ENCODE assay signal across 9 cellular contexts in genomic region chr2:234840336-234840735, GRCh38.
DNase-seq lines count a peak whose midpoint lies in the region; ATAC-seq and TF ChIP-seq lines count a peak whose summit lies in the region.
"Had no signal": no experiment of that assay in that cellular context is flagged by ENCODE, and none has a peak within 500 bp of the region (broad histone marks: within the 10 kb centered on the region; RNA-seq: fewer than 3 reads in every experiment).

No MANE protein-coding gene starts in this region.

- H3K27ac Mint-ChIP-seq in endodermal cell: peak overlapping the region; percentile 71
- no peak overlapping the region for H3K27ac Mint-ChIP-seq in activated CD4-positive, alpha-beta T cell treated with anti-CD3 and anti-CD28 coated beads for 36 hours
- H3K27ac Mint-ChIP-seq in activated T-cell treated with anti-CD3 and anti-CD28 coated beads, Interleukin-2, amount 50 U/mL, for 24 hours: no peak overlapping the region

- H3K4me3 ChIP-seq in A673 (ENCODE audit: low read depth, low read length, poor library complexity, severe bottlenecking) (no peak overlapping the region), endodermal cell (ENCODE audit: low read length) (no peak overlapping the region), lung (no peak overlapping the region)

- 36% methylated on average over 5 of the region's 5 CpGs; no CpG with 5 or more reads in 1 of the 2 experiments for WGBS in endodermal cell (ENCODE audit: insufficient coverage in 1 of 2, insufficient read length in 1 of 2), 2 experiments
- WGBS in lung, 2 donors: 60 to 65% methylated on average over 5 of the region's 5 CpGs

- BruUV-seq in A673 (replicated peaks; lab: Mats Ljungman, UMichigan): no TSS peak

- no peak overlapping the region for H3K9ac ChIP-seq in endodermal cell (ENCODE audit: extremely low read depth, low read length, poor library complexity, severe bottlenecking)

- H3K4me3 Mint-ChIP-seq in endodermal cell: no peak overlapping the region
- no peak overlapping the region for H3K4me3 Mint-ChIP-seq in activated CD4-positive, alpha-beta T cell treated with anti-CD3 and anti-CD28 coated beads for 36 hours
- H3K4me3 Mint-ChIP-seq in activated T-cell treated with anti-CD3 and anti-CD28 coated beads, Interleukin-2, amount 50 U/mL, for 24 hours: no peak overlapping the region

- no peaks in the 10 kb centered on the region for H3K27me3 ChIP-seq in A673 (replicated peaks; ENCODE audit: insufficient read depth, low read depth, low read length, poor library complexity)
- no peaks in the 10 kb centered on the region for H3K27me3 ChIP-seq in endodermal cell (ENCODE audit: control insufficient read depth, insufficient read depth, low read length, poor library complexity, severe bottlenecking)
- no peaks in the 10 kb centered on the region for H3K27me3 ChIP-seq in lung (ENCODE audit: control insufficient read depth, insufficient read depth)

- TF ChIP-seq RAD21 in Ishikawa (IDR thresholded peaks at IDR 0.05; ENCODE audit: low read depth): peak; percentile 40; the same call in 1 of the 2 replicates

- peak; percentile 94 for DNase-seq in A673 (ENCODE audit: low spot score)
- peak; percentile 86 for DNase-seq in endodermal cell
- no peak for DNase-seq in lung (ENCODE audit: low spot score)
- DNase-seq in activated gamma-delta T cell (lab: John Stamatoyannopoulos, UW): no peak
- no peak for DNase-seq in activated CD4-positive, alpha-beta T cell treated with anti-CD3 and anti-CD28 coated beads for 36 hours
- no peak for DNase-seq in activated T-cell treated with anti-CD3 and anti-CD28 coated beads, Interleukin-2, amount 50 U/mL, for 24 hours
- no peak for DNase-seq in NCI-H774 (lab: John Stamatoyannopoulos, UW)
- DNase-seq: NCI-H1105 had no signal

- peak; percentile 95 for TF ChIP-seq EP300 in Ishikawa (IDR thresholded peaks at IDR 0.05; ENCODE audit: borderline replicate concordance)

- H3K9me3 ChIP-seq in A673 (ENCODE audit: low read depth, low read length, poor library complexity, severe bottlenecking) (no peaks in the 10 kb centered on the region), endodermal cell (ENCODE audit: control insufficient read depth, low read length) (no peaks in the 10 kb centered on the region), lung (ENCODE audit: control insufficient read depth in 2 of 2, insufficient read depth in 1 of 2, low read length in 1 of 2) (no peaks in the 10 kb centered on the region)

- no peaks in the 10 kb centered on the region for H3K36me3 Mint-ChIP-seq in endodermal cell (ENCODE audit: low read depth)
- H3K36me3 Mint-ChIP-seq in activated CD4-positive, alpha-beta T cell treated with anti-CD3 and anti-CD28 coated beads for 36 hours (ENCODE audit: low read depth): no peaks in the 10 kb centered on the region
- no peaks in the 10 kb centered on the region for H3K36me3 Mint-ChIP-seq in activated T-cell treated with anti-CD3 and anti-CD28 coated beads, Interleukin-2, amount 50 U/mL, for 24 hours (ENCODE audit: low read depth)

- CTCF ChIA-PET in A673 (lab: Charles Lee): no interaction called here
- CTCF ChIA-PET in activated CD4-positive, alpha-beta T cell treated with anti-CD3 and anti-CD28 coated beads for 36 hours (lab: Charles Lee): interaction anchor here (0.7 kb wide), 2 partner anchors 24 to 61 kb away, joined by 3 to 4 read pairs; no protein-coding TSS in a partner anchor

- ATAC-seq in lung (ENCODE audit: insufficient read depth, low FRiP score): peak; percentile 37
- ATAC-seq in activated CD4-positive, alpha-beta T cell treated with anti-CD3 and anti-CD28 coated beads for 36 hours: no peak

- no peaks in the 10 kb centered on the region for H3K36me3 ChIP-seq in A673 (ENCODE audit: insufficient read depth, low read length, poor library complexity, severe bottlenecking)
- H3K36me3 ChIP-seq in endodermal cell (ENCODE audit: control insufficient read depth, insufficient read depth, low read length): no peaks in the 10 kb centered on the region
- no peaks in the 10 kb centered on the region for H3K36me3 ChIP-seq in lung (ENCODE audit: control insufficient read depth in 2 of 2, insufficient read depth in 2 of 2, low read length in 2 of 2)

- no peaks in the 10 kb centered on the region for H3K9me3 Mint-ChIP-seq in endodermal cell
- H3K9me3 Mint-ChIP-seq in activated CD4-positive, alpha-beta T cell treated with anti-CD3 and anti-CD28 coated beads for 36 hours (ENCODE audit: low read depth): no peaks in the 10 kb centered on the region
- H3K9me3 Mint-ChIP-seq in activated T-cell treated with anti-CD3 and anti-CD28 coated beads, Interleukin-2, amount 50 U/mL, for 24 hours: no peaks in the 10 kb centered on the region

- peaks cover 25% of the 10 kb centered on the region for H3K4me1 ChIP-seq in A673 (ENCODE audit: insufficient read depth, low read length, poor library complexity, severe bottlenecking)
- H3K4me1 ChIP-seq in endodermal cell (ENCODE audit: control insufficient read depth, insufficient read depth, low read length): no peaks in the 10 kb centered on the region
- peaks cover 10 to 11% of the 10 kb centered on the region in 2 donors for H3K4me1 ChIP-seq in lung (ENCODE audit: control insufficient read depth in 2 of 2, insufficient read depth in 2 of 2, low read length in 2 of 2)

- intact Hi-C loops in A673 (cut with micrococcal nuclease; ENCODE audit: unreplicated experiment): no loop called here
- intact Hi-C loops in activated CD4-positive, alpha-beta T cell treated with anti-CD3 and anti-CD28 coated beads for 36 hours (cut with DNase I, micrococcal nuclease): no loop called here

- H3K4me1 Mint-ChIP-seq in endodermal cell: peaks cover 22% of the 10 kb centered on the region
- H3K4me1 Mint-ChIP-seq in activated CD4-positive, alpha-beta T cell treated with anti-CD3 and anti-CD28 coated beads for 36 hours: no peaks in the 10 kb centered on the region
- no peaks in the 10 kb centered on the region for H3K4me1 Mint-ChIP-seq in activated T-cell treated with anti-CD3 and anti-CD28 coated beads, Interleukin-2, amount 50 U/mL, for 24 hours (ENCODE audit: low read depth)

- peak overlapping the region; percentile 4 for H3K27ac ChIP-seq in A673 (ENCODE audit: low read depth, low read length, poor library complexity, severe bottlenecking)
- peak overlapping the region; percentile 12 for H3K27ac ChIP-seq in endodermal cell (ENCODE audit: low read depth, low read length)
- peak overlapping the region in 1 of 2 donors; percentile 3 for H3K27ac ChIP-seq in lung (ENCODE audit: low read depth in 1 of 2, low read length in 1 of 2)

- H3K27me3 Mint-ChIP-seq in endodermal cell (ENCODE audit: insufficient read depth): no peaks in the 10 kb centered on the region
- H3K27me3 Mint-ChIP-seq in activated CD4-positive, alpha-beta T cell treated with anti-CD3 and anti-CD28 coated beads for 36 hours: peaks cover 4% of the 10 kb centered on the region
- peaks cover 6% of the 10 kb centered on the region for H3K27me3 Mint-ChIP-seq in activated T-cell treated with anti-CD3 and anti-CD28 coated beads, Interleukin-2, amount 50 U/mL, for 24 hours

- TF ChIP-seq CTCF in A673 (conservative IDR thresholded peaks at IDR 0.05; ENCODE audit: low read depth, low read length): no peak
- no peak for TF ChIP-seq CTCF in endodermal cell (conservative IDR thresholded peaks at IDR 0.05)
- TF ChIP-seq CTCF in lung (IDR thresholded peaks at IDR 0.05; ENCODE audit: control extremely low read depth, extremely low read depth): no peak

- POLR2A ChIA-PET in A673 (lab: Charles Lee; ENCODE audit: low non-redundant PET): no interaction called here
- POLR2A ChIA-PET in activated CD4-positive, alpha-beta T cell treated with anti-CD3 and anti-CD28 coated beads for 36 hours (lab: Charles Lee): no interaction called here

TF ChIP-seq in Ishikawa, 13 proteins besides CTCF, POLR2A, EP300 and RAD21 (continues in another document):
- TF ChIP-seq EGR1 (IDR thresholded peaks at IDR 0.05) (no peak), ZBTB7A (IDR thresholded peaks at IDR 0.05; ENCODE audit: low read depth) (peak; percentile 83; the same call in 1 of the 2 replicates), USF1 (IDR thresholded peaks at IDR 0.05) (0 out of 2 replicates have a peak, but pooled peaks have one; percentile 18), NFIC (IDR thresholded peaks at IDR 0.05) (peak; percentile 90), TEAD4 (IDR thresholded peaks at IDR 0.05) (peak; percentile 98), YY1 (IDR thresholded peaks at IDR 0.05; ENCODE audit: low read depth) (peak; percentile 53; the same call in 1 of the 2 replicates), REST (IDR thresholded peaks at IDR 0.05; ENCODE audit: low read depth) (no peak), CREB1 (IDR thresholded peaks at IDR 0.05; ENCODE audit: low read depth) (no peak), CEBPB (IDR thresholded peaks at IDR 0.05) (peak; percentile 45; the same call in 1 of the 2 replicates)

Comparison
In these comparisons a context has a peak if more than half of its experiments do, and no peak if none do; other contexts are left out.
1. DNase-seq: peak in A673 (single experiment) and endodermal cell (single experiment); none in lung (single experiment), activated gamma-delta T cell (single experiment), activated CD4-positive, alpha-beta T cell treated with anti-CD3 and anti-CD28 coated beads for 36 hours (single experiment), activated T-cell treated with anti-CD3 and anti-CD28 coated beads, Interleukin-2, amount 50 U/mL, for 24 hours (single experiment) and NCI-H774 (single experiment).